In the genomic region with DNA sequence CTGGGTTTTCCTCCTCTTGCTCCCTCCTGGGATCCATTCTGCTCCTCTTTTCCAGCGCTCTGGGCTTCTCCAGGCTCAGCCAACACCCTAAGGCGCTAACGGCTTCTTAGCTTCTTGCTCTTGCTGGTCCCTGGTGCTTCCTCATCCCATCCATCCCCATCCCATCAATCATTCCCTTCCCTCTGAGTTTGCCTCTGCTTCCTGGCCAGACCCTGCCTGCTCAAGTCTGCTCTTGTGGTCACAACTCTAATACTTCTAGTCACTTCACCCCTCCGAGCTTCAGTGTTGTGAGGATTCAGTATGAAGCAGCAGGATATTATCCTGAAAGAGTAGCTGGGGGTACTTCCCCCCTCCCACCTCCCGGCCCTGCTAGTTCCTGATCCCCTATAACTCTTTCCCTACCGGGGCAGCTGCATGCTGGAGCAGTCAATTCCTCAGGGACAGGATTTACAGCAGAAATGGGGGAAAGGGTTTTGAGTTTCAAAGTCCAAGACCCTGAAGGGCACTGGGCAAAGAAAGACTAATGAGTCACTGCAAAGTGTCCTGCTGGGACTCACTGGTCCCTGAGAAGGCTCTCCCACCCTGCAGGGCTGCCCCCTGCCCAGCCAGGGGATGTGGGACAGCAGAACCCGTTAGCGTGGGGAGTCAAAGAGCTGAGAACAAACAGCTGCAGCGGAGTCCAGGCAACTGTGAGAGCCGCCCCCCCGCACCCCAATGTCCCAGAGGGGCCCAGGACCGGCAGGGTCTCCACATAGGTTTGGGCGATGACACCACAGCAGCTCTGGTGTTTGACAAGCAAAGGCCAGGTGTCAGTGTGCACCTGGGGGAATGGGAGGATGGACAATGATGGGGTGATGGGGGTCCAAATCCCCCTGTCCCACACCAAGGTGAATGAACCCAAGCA, we compare ENCODE assay signal across 27 cellular contexts. TPM values are rescaled to one million over a fixed set of nuclear protein-coding genes. Genes with fewer than 3 reads are reported as not detected.
A peak's percentile ranks its signal among the peaks of the same experiment; 100 is the strongest.
DNase-seq lines count a peak whose midpoint lies in the region; ATAC-seq, FAIRE-seq and TF ChIP-seq lines count a peak whose summit lies in the region.
"Had no signal": no experiment of that assay in that cellular context is flagged by ENCODE, and none has a peak within 500 bp of the region (broad histone marks: within the 10 kb centered on the region; RNA-seq: fewer than 3 reads in every experiment).

No MANE protein-coding gene starts in this region.

- no peaks in the 10 kb centered on the region for H3K36me3 Mint-ChIP-seq in endodermal cell (ENCODE audit: low read depth)
- H3K36me3 Mint-ChIP-seq in stimulated activated effector memory CD8-positive, alpha-beta T cell treated with anti-CD3 and anti-CD28 coated beads, Interleukin-12 subunit alpha, Interleukin-12 subunit beta, amount 100 ng/mL, for 72 hours: peaks cover under 1% of the 10 kb centered on the region
- H3K36me3 Mint-ChIP-seq: activated naive CD4-positive, alpha-beta T cell treated with anti-CD3 and anti-CD28 coated beads, Interleukin-2, amount 50 U/mL, for 24 hours had no signal

- no peak for TF ChIP-seq POLR2A in HepG2 (IDR thresholded peaks at IDR 0.05; ENCODE audit: insufficient read depth in 1 of 2, low read depth in 2 of 2, low read length in 2 of 2)
- no peak for TF ChIP-seq POLR2A in right lobe of liver (IDR thresholded peaks at IDR 0.05)
- TF ChIP-seq POLR2A in prostate gland (IDR thresholded peaks at IDR 0.05): no peak

- intact Hi-C loops in HepG2 (cut with micrococcal nuclease; ENCODE audit: unreplicated experiment) (no loop called here), right lobe of liver (cut with DNase I) (loop anchor here in 1 of 2 donors (5.0 kb wide), 1 partner anchor 110 kb away; no protein-coding TSS in a partner anchor), prostate gland (cut with DNase I) (loop anchor here (10.0 kb wide), 2 partner anchors 462 to 602 kb away; a partner anchor contains a TSS)

- TF ChIP-seq CTCF in HepG2 (CRISPR knock-in tag; IDR thresholded peaks at IDR 0.05): no peak
- no peak for TF ChIP-seq CTCF in right lobe of liver (IDR thresholded peaks at IDR 0.05)
- no peak for TF ChIP-seq CTCF in endodermal cell (conservative IDR thresholded peaks at IDR 0.05)
- no peak for TF ChIP-seq CTCF in osteoblast (IDR thresholded peaks at IDR 0.05; ENCODE audit: extremely low read depth, low read depth, low read length)
- no peak for TF ChIP-seq CTCF in prostate gland (IDR thresholded peaks at IDR 0.05)

- no peaks in the 10 kb centered on the region for H3K9me3 Mint-ChIP-seq in endodermal cell
- H3K9me3 Mint-ChIP-seq in stimulated activated effector memory CD8-positive, alpha-beta T cell treated with anti-CD3 and anti-CD28 coated beads, Interleukin-12 subunit alpha, Interleukin-12 subunit beta, amount 100 ng/mL, for 72 hours: no peaks in the 10 kb centered on the region
- H3K9me3 Mint-ChIP-seq: activated naive CD4-positive, alpha-beta T cell treated with anti-CD3 and anti-CD28 coated beads, Interleukin-2, amount 50 U/mL, for 24 hours; activated T-helper 2 cell treated with anti-CD3 and anti-CD28 coated beads, Interferon-gamma antibody, Interleukin-2, Interleukin-4, amounts not matched to agents 10 μg/mL and 5 μg/mL and 100 μg/mL, durations not matched to agents 14 hours and 24 hours and 36 hours; H9 had no signal

- H3K27ac ChIP-seq in HepG2 (ENCODE audit: extremely low read length, insufficient read depth, low read length) (no peak overlapping the region), right lobe of liver (no peak overlapping the region), endodermal cell (ENCODE audit: low read depth, low read length) (no peak overlapping the region), osteoblast (ENCODE audit: low read depth, low read length) (no peak overlapping the region), prostate gland (no peak overlapping the region)
- H3K27ac ChIP-seq: BLaER1, KMS-11, PC-9 had no signal

- H4K20me1 ChIP-seq in HepG2 (ENCODE audit: insufficient read depth, low read length): no peaks in the 10 kb centered on the region
- no peaks in the 10 kb centered on the region for H4K20me1 ChIP-seq in osteoblast (ENCODE audit: insufficient read depth, low read length)

- DNase-seq in HepG2 (ENCODE audit: low spot score): no peak
- DNase-seq in right lobe of liver: no peak
- DNase-seq in endodermal cell: peak; percentile 47
- peak; percentile 66 for DNase-seq in osteoblast (ENCODE audit: insufficient read length, low spot score, missing footprints)
- DNase-seq in prostate gland (ENCODE audit: low spot score): no peak
- no peak for DNase-seq in stimulated activated effector memory CD8-positive, alpha-beta T cell treated with anti-CD3 and anti-CD28 coated beads, Interleukin-12 subunit alpha, Interleukin-12 subunit beta, amount 100 ng/mL, for 72 hours (ENCODE audit: low spot score in 2 of 2)
- DNase-seq: activated CD8-positive, alpha-beta memory T cell treated with anti-CD3 and anti-CD28 coated beads, Interleukin-2, amount 50 U/mL, for 48 hours; effector CD4-positive, alpha-beta T cell; H9; MV-4-11; NCI-H146; NK-92 treated with Interleukin-12 subunit alpha and Interleukin-12 subunit beta, amount 100 ng/mL, for 24 hours; nucleus accumbens; PC-9; Right ventricle myocardium superior; stimulated activated CD4-positive, alpha-beta T cell treated with anti-CD3 and anti-CD28 coated beads, Interleukin-2, amount 100 ng/mL, for 48 hours; SW 1271; T-helper 9 cell; trophoblast cell had no signal

- H3K4me2 ChIP-seq in HepG2 (ENCODE audit: low read depth, low read length) (no peak overlapping the region), osteoblast (ENCODE audit: insufficient read depth, low read length) (no peak overlapping the region)
- H3K4me2 ChIP-seq: BLaER1, KMS-11, PC-9 had no signal

- WGBS in HepG2 (ENCODE audit: low lambda C conversion rate): 22% methylated on average over 11 of the region's 13 CpGs
- WGBS in right lobe of liver (ENCODE audit: insufficient coverage, low coverage, low lambda C conversion rate, missing lambda C conversion rate): 36% methylated on average over 6 of the region's 13 CpGs
- 85 to 87% methylated on average over 8 to 13 of the region's 13 CpGs for WGBS in endodermal cell (ENCODE audit: insufficient coverage in 1 of 2, insufficient read length in 1 of 2), 2 experiments
- 76% methylated on average over 13 of the region's 13 CpGs for WGBS in prostate gland

- peaks cover 61% of the 10 kb centered on the region for H3K27me3 Mint-ChIP-seq in endodermal cell (ENCODE audit: insufficient read depth)

- H3K79me2 ChIP-seq in HepG2 (ENCODE audit: insufficient read depth, low read length) (no peaks in the 10 kb centered on the region), osteoblast (ENCODE audit: insufficient read depth, low read length) (no peaks in the 10 kb centered on the region)

- no peak overlapping the region for H3K9ac ChIP-seq in HepG2 (ENCODE audit: insufficient read depth, low read depth, low read length)
- H3K9ac ChIP-seq in endodermal cell (ENCODE audit: extremely low read depth, low read length, poor library complexity, severe bottlenecking): no peak overlapping the region
- H3K9ac ChIP-seq: BLaER1, KMS-11 had no signal

- peaks cover 10% of the 10 kb centered on the region for H3K4me1 Mint-ChIP-seq in endodermal cell
- H3K4me1 Mint-ChIP-seq in stimulated activated effector memory CD8-positive, alpha-beta T cell treated with anti-CD3 and anti-CD28 coated beads, Interleukin-12 subunit alpha, Interleukin-12 subunit beta, amount 100 ng/mL, for 72 hours: peaks cover 15% of the 10 kb centered on the region

- ATAC-seq in HepG2 (no peak), right lobe of liver (no peak), HG02642 (IDR thresholded peaks at IDR 0.05; ENCODE audit: poor library complexity, unreplicated experiment) (no peak)
- ATAC-seq in stimulated activated effector memory CD8-positive, alpha-beta T cell treated with anti-CD3 and anti-CD28 coated beads, Interleukin-12 subunit alpha, Interleukin-12 subunit beta, amount 100 ng/mL, for 72 hours: no peak

- H3K4me1 ChIP-seq in HepG2 (ENCODE audit: insufficient read depth, low read length) (peaks cover 27% of the 10 kb centered on the region), right lobe of liver (peaks cover 0 to 9% (median 0%) of the 10 kb centered on the region in 4 donors), endodermal cell (ENCODE audit: control insufficient read depth, insufficient read depth, low read length) (no peaks in the 10 kb centered on the region), osteoblast (ENCODE audit: insufficient read depth, low read length) (peaks cover 4% of the 10 kb centered on the region), prostate gland (replicated peaks) (no peaks in the 10 kb centered on the region)

- TF ChIP-seq EP300 in HepG2 (IDR thresholded peaks at IDR 0.05; ENCODE audit: low read depth in 2 of 2, low read length in 2 of 2) (no peak), HepG2 (CRISPR knock-in tag; IDR thresholded peaks at IDR 0.05; ENCODE audit: borderline replicate concordance) (no peak)

- H3K4me3 ChIP-seq in HepG2 (replicated peaks in 1 of 3; ENCODE audit: insufficient read depth in 1 of 3, low read depth in 2 of 3, low read length in 3 of 3) (no peak overlapping the region), right lobe of liver (no peak overlapping the region), endodermal cell (ENCODE audit: low read length) (no peak overlapping the region), osteoblast (ENCODE audit: insufficient read depth, low read length) (no peak overlapping the region), prostate gland (no peak overlapping the region)
- H3K4me3 ChIP-seq: BLaER1, breast epithelium, PC-9 had no signal

- no peak overlapping the region for H3K27ac Mint-ChIP-seq in endodermal cell
- no peak overlapping the region for H3K27ac Mint-ChIP-seq in stimulated activated effector memory CD8-positive, alpha-beta T cell treated with anti-CD3 and anti-CD28 coated beads, Interleukin-12 subunit alpha, Interleukin-12 subunit beta, amount 100 ng/mL, for 72 hours
- H3K27ac Mint-ChIP-seq: activated naive CD4-positive, alpha-beta T cell treated with anti-CD3 and anti-CD28 coated beads, Interleukin-2, amount 50 U/mL, for 24 hours; activated T-helper 2 cell treated with anti-CD3 and anti-CD28 coated beads, Interferon-gamma antibody, Interleukin-2, Interleukin-4, amounts not matched to agents 10 μg/mL and 5 μg/mL and 100 μg/mL, durations not matched to agents 14 hours and 24 hours and 36 hours had no signal

- CTCF ChIA-PET in HepG2 (lab: Yijun Ruan, JAX; ENCODE audit: low intra/inter-chr PET ratio, low total read pairs): no interaction called here

- POLR2A ChIA-PET in HepG2 (lab: Yijun Ruan, JAX): no interaction called here

- peaks cover 14 to 41% of the 10 kb centered on the region in 2 experiments for H3K27me3 ChIP-seq in HepG2 (ENCODE audit: control insufficient read depth in 1 of 2, insufficient read depth in 2 of 2, low read length in 2 of 2)
- H3K27me3 ChIP-seq in right lobe of liver: no peaks in the 10 kb centered on the region
- peaks cover 62% of the 10 kb centered on the region for H3K27me3 ChIP-seq in endodermal cell (ENCODE audit: control insufficient read depth, insufficient read depth, low read length, poor library complexity, severe bottlenecking)
- H3K27me3 ChIP-seq in osteoblast (ENCODE audit: insufficient read depth, low read length): peaks cover 35% of the 10 kb centered on the region
- H3K27me3 ChIP-seq in prostate gland (replicated peaks; ENCODE audit: insufficient read depth): no peaks in the 10 kb centered on the region

- no peak overlapping the region for H3K4me3 Mint-ChIP-seq in endodermal cell
- H3K4me3 Mint-ChIP-seq in stimulated activated effector memory CD8-positive, alpha-beta T cell treated with anti-CD3 and anti-CD28 coated beads, Interleukin-12 subunit alpha, Interleukin-12 subunit beta, amount 100 ng/mL, for 72 hours: no peak overlapping the region
- H3K4me3 Mint-ChIP-seq: activated naive CD4-positive, alpha-beta T cell treated with anti-CD3 and anti-CD28 coated beads, Interleukin-2, amount 50 U/mL, for 24 hours; H9 had no signal

- no TSS peak for BruUV-seq in HepG2 (replicated peaks; lab: Mats Ljungman, UMichigan)

- H2AFZ ChIP-seq in HepG2 (ENCODE audit: low read length): no peak overlapping the region
- H2AFZ ChIP-seq in osteoblast (ENCODE audit: low read length): no peak overlapping the region
- H2AFZ ChIP-seq: PC-9 had no signal

- no peak for FAIRE-seq in HepG2 (lab: Jason Lieb, UNC)
- FAIRE-seq: G401.6, keratinocyte had no signal

- H3K36me3 ChIP-seq in HepG2 (replicated peaks in 1 of 2; ENCODE audit: control insufficient read depth in 1 of 2, insufficient read depth in 2 of 2, low read length in 2 of 2): no peaks in the 10 kb centered on the region
- no peaks in the 10 kb centered on the region for H3K36me3 ChIP-seq in right lobe of liver
- no peaks in the 10 kb centered on the region for H3K36me3 ChIP-seq in endodermal cell (ENCODE audit: control insufficient read depth, insufficient read depth, low read length)
- H3K36me3 ChIP-seq in osteoblast (ENCODE audit: insufficient read depth, low read length): no peaks in the 10 kb centered on the region
- H3K36me3 ChIP-seq in prostate gland: no peaks in the 10 kb centered on the region
- H3K36me3 ChIP-seq: BLaER1, breast epithelium had no signal

- in situ Hi-C loops in HepG2 (cut with HindIII; ENCODE audit: extremely low pct_ligation_motif_present, low pct_unique_long_range_greater_than_20kb): loop anchor here (5.0 kb wide), 1 partner anchor 110 kb away; no protein-coding TSS in a partner anchor

- TF ChIP-seq RAD21 in HepG2 (CRISPR knock-in tag; IDR thresholded peaks at IDR 0.05): no peak

- H3K9me3 ChIP-seq in HepG2 (ENCODE audit: low read length) (no peaks in the 10 kb centered on the region), right lobe of liver (no peaks in the 10 kb centered on the region), endodermal cell (ENCODE audit: control insufficient read depth, low read length) (no peaks in the 10 kb centered on the region), osteoblast (ENCODE audit: low read depth, low read length) (no peaks in the 10 kb centered on the region), prostate gland (no peaks in the 10 kb centered on the region)
- H3K9me3 ChIP-seq: BLaER1, breast epithelium had no signal

RNA-seq across cellular contexts. Expression of a gene that starts 2.3 kb away (rescaled TPM):
- total RNA-seq in HepG2 (2016; rRNA removed; fragmentation: Illumina TruSeq; extraction: Trizol) (3.7 and 6.0 TPM in 2 replicates), right lobe of liver (1 to 10 TPM; 1.6 to 3.5 (median 2.9) TPM), endodermal cell (10 to 100 TPM in 1 of 2 donors, 1 to 10 TPM in 1; 2.3 to 12.5 TPM), osteoblast (4.0 and 4.4 TPM in 2 replicates), prostate gland (100 to 1,000 TPM; 181 to 185 TPM)
- 0.20 and 0.44 TPM in 2 replicates for total RNA-seq in HepG2 (2016; cell fraction: cytosol; rRNA removed; fragmentation: Illumina TruSeq; extraction: Trizol; ENCODE audit: low read depth)
- total RNA-seq in HepG2 (2016; cell fraction: insoluble cytoplasmic fraction; rRNA removed; fragmentation: Illumina TruSeq; extraction: Trizol): 3.8 and 5.5 TPM in 2 replicates
- total RNA-seq in HepG2 (2016; cell fraction: membrane; rRNA removed; fragmentation: Illumina TruSeq; extraction: Trizol): 1.6 and 1.7 TPM in 2 replicates
- total RNA-seq in HepG2 (2016; cell fraction: nucleus; rRNA removed; fragmentation: Illumina TruSeq; extraction: Trizol): 4.7 and 4.8 TPM in 2 replicates
- polyA plus RNA-seq in HepG2 (2011; rRNA removed): 1.1 and 1.2 TPM in 2 replicates
- polyA plus RNA-seq in HepG2 (2011; cell fraction: cytosol; rRNA removed): 0.74 and 0.99 TPM in 2 replicates
- 2.4 and 2.9 TPM in 2 replicates for polyA plus RNA-seq in HepG2 (2011; cell fraction: nucleus; rRNA removed)
- polyA plus RNA-seq in HepG2 (2012): 1.6 and 2.4 TPM in 2 replicates
- 0.16 and 0.17 TPM in 2 replicates for polyA plus RNA-seq in HepG2 (2016; cell fraction: cytosol; fragmentation: Illumina TruSeq; extraction: Trizol; ENCODE audit: low read depth)
- polyA plus RNA-seq in HepG2 (2016; cell fraction: insoluble cytoplasmic fraction; fragmentation: Illumina TruSeq; extraction: Trizol; ENCODE audit: low read depth): 4.5 and 4.9 TPM in 2 replicates
- 0.78 and 0.93 TPM in 2 replicates for polyA plus RNA-seq in HepG2 (2016; cell fraction: membrane; fragmentation: Illumina TruSeq; extraction: Trizol; ENCODE audit: low read depth)
- polyA plus RNA-seq in HepG2 (2016; cell fraction: nucleus; fragmentation: Illumina TruSeq; extraction: Trizol; ENCODE audit: insufficient read depth, low read depth): 6.9 TPM in 2 replicates
- polyA minus RNA-seq in HepG2 (2011; rRNA and poly(A)+ RNA removed; ENCODE audit: low replicate concordance): 2.1 and 23.9 TPM in 2 replicates
- 2.3 TPM in 2 replicates for polyA minus RNA-seq in HepG2 (2011; cell fraction: cytosol; rRNA and poly(A)+ RNA removed)
- 3.3 and 3.5 TPM in 2 replicates for polyA minus RNA-seq in HepG2 (2011; cell fraction: nucleus; rRNA and poly(A)+ RNA removed)
- polyA plus RNA-seq in endodermal cell (2013, experiment 1 of 2): 2.0 TPM
- polyA plus RNA-seq in endodermal cell (2013, experiment 2 of 2): 2.5 TPM

Comparison
In these comparisons a context has a peak if more than half of its experiments do, and no peak if none do; other contexts are left out.
1. DNase-seq: peak in endodermal cell (single experiment) and osteoblast (single experiment); none in HepG2 (single experiment), right lobe of liver (0 of 3), prostate gland (single experiment) and stimulated activated effector memory CD8-positive, alpha-beta T cell treated with anti-CD3 and anti-CD28 coated beads, Interleukin-12 subunit alpha, Interleukin-12 subunit beta, amount 100 ng/mL, for 72 hours (0 of 2).
2. RNA of a gene that starts 2.3 kb away (total RNA-seq): 181 to 185 TPM in prostate gland; 2.3 to 12.5 TPM in endodermal cell, 4.0 to 4.4 TPM in osteoblast, 0.20 to 6.0 TPM in HepG2 and 1.6 to 3.5 TPM in right lobe of liver; every median in the first group is over 10 times any median in the second.